In genomic region chr13:61136101-61136500, GRCh38 we compare ENCODE assay signal across 17 cellular contexts.
"Had no signal": no experiment of that assay in that cellular context is flagged by ENCODE, and none has a peak within 500 bp of the region (broad histone marks: within the 10 kb centered on the region; RNA-seq: fewer than 3 reads in every experiment).

No MANE protein-coding gene starts in this region.

- H3K27ac ChIP-seq: brain microvascular endothelial cell, tibial artery, uterus, VCaP had no signal

- H3K27me3 ChIP-seq: brain microvascular endothelial cell, tibial artery, uterus had no signal

- H3K9me3 ChIP-seq: tibial artery, uterus had no signal

- H3K27ac Mint-ChIP-seq: activated CD4-positive, alpha-beta memory T cell treated with anti-CD3 and anti-CD28 coated beads for 36 hours; activated naive CD4-positive, alpha-beta T cell treated with anti-CD3 and anti-CD28 coated beads, Interleukin-2, amount 50 U/mL, for 72 hours; endodermal cell; immature natural killer cell; memory B cell; natural killer cell treated with Interleukin-12 subunit alpha and Interleukin-12 subunit beta and Interleukin-15 and Interleukin-18, amount 100 ng/mL, for 72 hours had no signal

- H3K27me3 Mint-ChIP-seq: activated CD4-positive, alpha-beta memory T cell treated with anti-CD3 and anti-CD28 coated beads for 36 hours; memory B cell; natural killer cell treated with Interleukin-12 subunit alpha and Interleukin-12 subunit beta and Interleukin-15 and Interleukin-18, amount 100 ng/mL, for 72 hours had no signal

- H3K4me2 ChIP-seq: smooth muscle cell had no signal

- H3K36me3 Mint-ChIP-seq: activated CD4-positive, alpha-beta memory T cell treated with anti-CD3 and anti-CD28 coated beads for 36 hours; activated naive CD4-positive, alpha-beta T cell treated with anti-CD3 and anti-CD28 coated beads, Interleukin-2, amount 50 U/mL, for 72 hours; immature natural killer cell; memory B cell; natural killer cell treated with Interleukin-12 subunit alpha and Interleukin-12 subunit beta and Interleukin-15 and Interleukin-18, amount 100 ng/mL, for 72 hours had no signal

- ATAC-seq: activated naive CD4-positive, alpha-beta T cell treated with anti-CD3 and anti-CD28 coated beads, Interleukin-2, amount 50 U/mL, for 72 hours; activated T-cell treated with anti-CD3 and anti-CD28 coated beads, Interleukin-2, amount 50 U/mL, for 4 hours; left colon; natural killer cell treated with Interleukin-12 subunit alpha and Interleukin-12 subunit beta and Interleukin-15 and Interleukin-18, amount 100 ng/mL, for 72 hours had no signal

- DNase-seq: activated CD4-positive, alpha-beta memory T cell treated with anti-CD3 and anti-CD28 coated beads for 36 hours; activated effector memory CD4-positive, alpha-beta T cell treated with anti-CD3 and anti-CD28 coated beads, Interleukin-2, amount 50 U/mL, for 16 hours; activated T-cell treated with anti-CD3 and anti-CD28 coated beads, Interleukin-2, amount 50 U/mL, for 4 hours; amygdala; brain microvascular endothelial cell; endodermal cell; erythroblast; immature natural killer cell; left colon; T1000; tibial artery; uterus had no signal

- H3K4me1 Mint-ChIP-seq: endodermal cell, immature natural killer cell, memory B cell had no signal

- H3K36me3 ChIP-seq: brain microvascular endothelial cell, tibial artery, uterus had no signal

- H3K4me1 ChIP-seq: tibial artery, uterus had no signal

- H3K4me3 ChIP-seq: smooth muscle cell, tibial artery, uterus had no signal

- H3K4me3 Mint-ChIP-seq: activated CD4-positive, alpha-beta memory T cell treated with anti-CD3 and anti-CD28 coated beads for 36 hours; activated T-cell treated with anti-CD3 and anti-CD28 coated beads, Interleukin-2, amount 50 U/mL, for 4 hours; endodermal cell; immature natural killer cell; memory B cell; natural killer cell treated with Interleukin-12 subunit alpha and Interleukin-12 subunit beta and Interleukin-15 and Interleukin-18, amount 100 ng/mL, for 72 hours had no signal

- H3K9me3 Mint-ChIP-seq: activated CD4-positive, alpha-beta memory T cell treated with anti-CD3 and anti-CD28 coated beads for 36 hours; endodermal cell had no signal
